ENCODE assay signal across 7 cellular contexts in genomic region chr1:16155537-16156410, GRCh38. TPM values are rescaled to one million over a fixed set of nuclear protein-coding genes. Genes with fewer than 3 reads are reported as not detected.
A peak's percentile ranks its signal among the peaks of the same experiment; 100 is the strongest.
DNase-seq lines count a peak whose midpoint lies in the region; ATAC-seq, FAIRE-seq and TF ChIP-seq lines count a peak whose summit lies in the region.

Gene EPHA2 (minus strand): TSS chr1:16156069. CDS start chr1:16155932, 137 bp downstream.

- FAIRE-seq in bronchial epithelial cell (lab: Jason Lieb, UNC) = no peak

- peak; percentile 45 for DNase-seq in GM04503 (ENCODE audit: low read depth)
- DNase-seq in NCI-H460 (ENCODE audit: extremely low read depth, low read depth) = peak; percentile 86
- peak; percentile 85 for DNase-seq in bronchial epithelial cell (ENCODE audit: low read depth)
- DNase-seq in renal cortical epithelial cell (ENCODE audit: low read depth) = peak; percentile 86

- peak within 1 kb of the TSS; percentile 65 for H3K9ac ChIP-seq in iPS-15b (ENCODE audit: low read depth, low read length)

- H3K27me3 ChIP-seq in bronchial epithelial cell (ENCODE audit: control insufficient read depth, insufficient read depth, low read length) (no peaks in the 10 kb centered on the region), iPS-15b (ENCODE audit: control insufficient read depth, insufficient read depth, low read length) (peaks cover 16% of the 10 kb centered on the region)

- peak within 1 kb of the TSS; percentile 94 for H3K4me3 ChIP-seq in bronchial epithelial cell (ENCODE audit: low read depth, low read length)
- peak within 1 kb of the TSS; percentile 70 for H3K4me3 ChIP-seq in iPS-15b (ENCODE audit: low read depth, low read length)

- no peaks in the 10 kb centered on the region for H3K9me3 ChIP-seq in iPS-15b (ENCODE audit: control insufficient read depth, insufficient read depth, low read length)

- no peak for ATAC-seq in GM21576 (IDR thresholded peaks at IDR 0.05; ENCODE audit: unreplicated experiment)
- no peak for ATAC-seq in HG03159 (IDR thresholded peaks at IDR 0.05; ENCODE audit: unreplicated experiment)

- TF ChIP-seq CTCF in bronchial epithelial cell (IDR thresholded peaks at IDR 0.05; ENCODE audit: insufficient read depth, low read length, severe bottlenecking) = no peak

- peaks cover 23% of the 10 kb centered on the region for H3K4me1 ChIP-seq in iPS-15b (ENCODE audit: control insufficient read depth, insufficient read depth, low read length)

- H3K36me3 ChIP-seq in bronchial epithelial cell (ENCODE audit: control insufficient read depth, insufficient read depth, low read length) = peaks cover 21% of the 10 kb centered on the region
- peaks cover 6% of the 10 kb centered on the region for H3K36me3 ChIP-seq in iPS-15b (ENCODE audit: control insufficient read depth, insufficient read depth, low read length)

RNA-seq across cellular contexts. Expression of gene EPHA2, which starts in this region (rescaled TPM):
- total RNA-seq in NCI-H460 (2014; rRNA removed; shearing (Covaris generic)) = 52.3 and 53.9 TPM in 2 replicates
- 55.5 and 79.7 TPM in 2 replicates for polyA plus RNA-seq in NCI-H460 (2014; cell fraction: nucleus; rRNA removed)
- total RNA-seq in bronchial epithelial cell (117 and 144 TPM in 2 replicates), renal cortical epithelial cell (104 and 146 TPM in 2 replicates)
